In the genomic region with DNA sequence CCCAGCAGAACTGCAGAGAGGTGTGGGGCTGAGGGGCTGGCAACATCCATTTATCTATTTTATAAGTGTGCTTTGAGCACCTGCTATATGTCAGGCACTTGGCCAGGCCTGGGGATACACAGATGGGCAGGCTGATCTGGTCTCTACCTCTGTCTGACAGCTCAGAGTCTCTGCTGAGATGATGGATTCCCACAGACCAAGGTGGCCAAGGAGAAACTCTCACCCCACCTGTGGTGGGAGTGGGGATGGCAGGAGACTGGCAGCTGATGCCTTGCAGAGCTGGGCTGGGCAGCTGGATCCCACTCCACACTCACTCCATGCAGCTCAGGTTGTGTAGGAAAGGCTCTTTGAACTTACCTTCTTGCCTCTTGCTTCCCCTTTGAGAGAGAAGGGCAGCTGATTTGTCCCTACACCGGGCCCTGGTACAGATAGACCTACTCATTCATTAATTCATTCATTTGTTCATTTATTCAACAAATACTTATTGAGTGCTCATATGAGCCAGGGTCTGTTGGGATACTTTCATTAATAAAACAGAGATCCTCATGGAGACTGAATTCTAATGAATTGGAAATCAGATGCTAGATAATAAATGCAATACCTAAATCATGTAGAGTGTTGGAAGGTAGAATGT, we compare ENCODE assay signal across 13 cellular contexts.
DNase-seq lines count a peak whose midpoint lies in the region; ATAC-seq and TF ChIP-seq lines count a peak whose summit lies in the region.
"Had no signal": no experiment of that assay in that cellular context is flagged by ENCODE, and none has a peak within 500 bp of the region (broad histone marks: within the 10 kb centered on the region; RNA-seq: fewer than 3 reads in every experiment).

No MANE protein-coding gene starts in this region.

- DNase-seq in 8988T (peak; percentile 52), RPMI8226 (peak; percentile 45), epithelial cell of esophagus (ENCODE audit: low read depth) (no peak), cortex of kidney (lab: John Stamatoyannopoulos, UW) (no peak)
- DNase-seq in effector CD4-positive, alpha-beta T cell, result no peak
- DNase-seq: activated gamma-delta T cell treated with Interleukin-2 at 50 U/mL for 16 hours; central memory CD4-positive, alpha-beta T cell; Karpas-422; stimulated activated CD4-positive, alpha-beta T cell treated with anti-CD3 and anti-CD28 coated beads, Interleukin-2, amount 100 ng/mL, for 24 hours; T-helper 2 cell had no signal

- ATAC-seq in HG02885 (IDR thresholded peaks at IDR 0.05; ENCODE audit: poor library complexity, unreplicated experiment) (no peak), HG03342 (IDR thresholded peaks at IDR 0.05; ENCODE audit: unreplicated experiment) (no peak)

- TF ChIP-seq CTCF in GM12872 (IDR thresholded peaks at IDR 0.05; ENCODE audit: insufficient read depth, low read depth, low read length), result peak; percentile 31; the same call in 1 of the 3 replicates
- peak; percentile 5 for TF ChIP-seq CTCF in epithelial cell of esophagus (IDR thresholded peaks at IDR 0.05; ENCODE audit: insufficient read depth, low read depth, low read length, missing control alignments)

- H3K4me3 ChIP-seq in epithelial cell of esophagus (ENCODE audit: low read length), result no peak overlapping the region

Comparison
In these comparisons a context has a peak if more than half of its experiments do, and no peak if none do; other contexts are left out.
1. DNase-seq: peak in 8988T (single experiment) and RPMI8226 (single experiment); none in epithelial cell of esophagus (single experiment), cortex of kidney (single experiment) and effector CD4-positive, alpha-beta T cell (single experiment).